Comparison of ENCODE assay signal across 8 cellular contexts in genomic region chr11:29343465-29344333, GRCh38.
A peak's percentile ranks its signal among the peaks of the same experiment; 100 is the strongest.
DNase-seq lines count a peak whose midpoint lies in the region; ATAC-seq and TF ChIP-seq lines count a peak whose summit lies in the region.

No MANE protein-coding gene starts in this region.

- ATAC-seq in GM18511 (IDR thresholded peaks at IDR 0.05; ENCODE audit: unreplicated experiment) = peak; percentile 98
- peak; percentile 84 for ATAC-seq in HG02840 (IDR thresholded peaks at IDR 0.05; ENCODE audit: low FRiP score, unreplicated experiment)
- no peak for ATAC-seq in activated T-helper 17 cell treated with anti-CD3 and anti-CD28 coated beads, Interleukin-2, amount 50 U/mL, for 72 hours (replicated peaks)

- H3K36me3 Mint-ChIP-seq in activated T-helper 17 cell treated with anti-CD3 and anti-CD28 coated beads, Interleukin-2, amount 50 U/mL, for 72 hours (ENCODE audit: low read depth) = no peaks in the 10 kb centered on the region

- DNase-seq in COLO668 (lab: John Stamatoyannopoulos, UW; ENCODE audit: unreplicated experiment) (peak; percentile 53), NCI-H1092 treated with DMSO at 0.1 percent for 48 hours (lab: John Stamatoyannopoulos, UW) (peak; percentile 12), cardiac muscle cell (ENCODE audit: low read depth in 1 of 2, low spot score in 1 of 2) (peak; percentile 70 to 73), retina (peak; percentile 58)
- peak; percentile 64 for DNase-seq in activated CD8-positive, alpha-beta memory T cell treated with anti-CD3 and anti-CD28 coated beads, Interleukin-2, amount 50 U/mL, for 48 hours

- H3K36me3 ChIP-seq in cardiac muscle cell = no peaks in the 10 kb centered on the region

- H3K9me3 Mint-ChIP-seq in activated T-helper 17 cell treated with anti-CD3 and anti-CD28 coated beads, Interleukin-2, amount 50 U/mL, for 72 hours = peaks cover 11% of the 10 kb centered on the region

- no peaks in the 10 kb centered on the region for H3K4me1 ChIP-seq in cardiac muscle cell (ENCODE audit: low read depth)

- no peak overlapping the region for H3K27ac Mint-ChIP-seq in activated T-helper 17 cell treated with anti-CD3 and anti-CD28 coated beads, Interleukin-2, amount 50 U/mL, for 72 hours

- H3K27me3 Mint-ChIP-seq in activated T-helper 17 cell treated with anti-CD3 and anti-CD28 coated beads, Interleukin-2, amount 50 U/mL, for 72 hours = no peaks in the 10 kb centered on the region

- no peak overlapping the region for H3K4me3 ChIP-seq in cardiac muscle cell

- H3K4me3 Mint-ChIP-seq in activated T-helper 17 cell treated with anti-CD3 and anti-CD28 coated beads, Interleukin-2, amount 50 U/mL, for 72 hours = no peak overlapping the region

- no peaks in the 10 kb centered on the region for H3K27me3 ChIP-seq in cardiac muscle cell

- H3K4me1 Mint-ChIP-seq in activated T-helper 17 cell treated with anti-CD3 and anti-CD28 coated beads, Interleukin-2, amount 50 U/mL, for 72 hours = no peaks in the 10 kb centered on the region

- H3K9me3 ChIP-seq in cardiac muscle cell (ENCODE audit: low read depth) = no peaks in the 10 kb centered on the region

- no peak overlapping the region for H3K27ac ChIP-seq in cardiac muscle cell

- TF ChIP-seq CTCF in cardiac muscle cell (IDR thresholded peaks at IDR 0.05; ENCODE audit: low read depth, low read length) = peak; percentile 99

Comparison
In these comparisons a context has a peak if more than half of its experiments do, and no peak if none do; other contexts are left out.
1. DNase-seq: peak in every context shown above with its lines; median percentile 72 in cardiac muscle cell; 64 in activated CD8-positive, alpha-beta memory T cell treated with anti-CD3 and anti-CD28 coated beads, Interleukin-2, amount 50 U/mL, for 48 hours; 58 in retina; 53 in COLO668; 12 in NCI-H1092 treated with DMSO at 0.1 percent for 48 hours.